Comparison of ENCODE assay signal across 18 cellular contexts in the genomic region with DNA sequence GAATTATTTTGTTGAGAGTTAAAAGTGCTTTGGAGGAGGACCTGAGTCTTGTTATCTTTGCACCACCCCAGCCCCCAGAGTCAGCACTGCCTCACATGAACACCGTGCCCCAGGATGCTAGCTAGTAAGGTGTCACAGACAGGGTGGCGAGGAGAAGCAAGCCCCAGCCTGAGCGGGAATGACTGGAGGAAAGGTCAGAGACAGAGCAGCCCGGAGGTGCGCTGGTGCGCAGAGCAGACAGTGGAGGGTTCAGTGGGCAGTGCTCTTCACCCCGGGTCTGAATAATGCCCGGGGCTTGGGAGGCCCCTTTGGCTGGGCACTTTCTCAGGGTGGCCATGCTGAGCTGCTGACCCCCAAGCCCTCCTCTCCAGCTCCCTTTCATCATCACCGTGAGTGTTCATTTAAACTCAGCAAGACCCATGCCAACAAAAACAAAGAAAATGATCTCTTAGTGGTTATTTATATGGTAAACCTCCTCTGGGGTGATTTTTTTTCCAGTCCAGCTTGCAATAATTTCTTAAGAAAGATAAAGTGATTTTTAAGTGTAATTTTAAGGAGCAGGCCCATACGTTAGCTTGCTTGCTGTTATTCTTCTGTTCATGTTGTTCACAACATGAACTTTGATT.
A peak's percentile ranks its signal among the peaks of the same experiment; 100 is the strongest.
DNase-seq lines count a peak whose midpoint lies in the region; ATAC-seq and TF ChIP-seq lines count a peak whose summit lies in the region.
"Had no signal": no experiment of that assay in that cellular context is flagged by ENCODE, and none has a peak within 500 bp of the region (broad histone marks: within the 10 kb centered on the region; RNA-seq: fewer than 3 reads in every experiment).

No MANE protein-coding gene starts in this region.

- no peak overlapping the region for H3K9ac ChIP-seq in mammary epithelial cell (ENCODE audit: insufficient read depth, low read length)
- H3K9ac ChIP-seq: parathyroid adenoma had no signal

- H3K27me3 Mint-ChIP-seq in MCF 10A (ENCODE audit: insufficient read depth, unreplicated experiment) (no peaks in the 10 kb centered on the region), Calu3 (ENCODE audit: unreplicated experiment) (no peaks in the 10 kb centered on the region)
- H3K27me3 Mint-ChIP-seq: CD4-positive, CD25-positive, alpha-beta regulatory T cell; stimulated activated naive B cell treated with anti-CD40 and anti-IgM and Interleukin-4, amounts not matched to agents 10 μg/mL and 1 μg/mL and 100 μg/mL, for 72 hours had no signal

- BruUV-seq in MCF 10A (replicated peaks; lab: Mats Ljungman, UMichigan) (no TSS peak), mammary epithelial cell (replicated peaks; lab: Mats Ljungman, UMichigan) (no TSS peak), Calu3 (replicated peaks; lab: Mats Ljungman, UMichigan) (no TSS peak)

- no peak overlapping the region for H3K4me2 ChIP-seq in mammary epithelial cell (ENCODE audit: insufficient read depth, low read depth, low read length)
- peak overlapping the region; percentile 20 for H3K4me2 ChIP-seq in osteoblast (ENCODE audit: insufficient read depth, low read length)
- H3K4me2 ChIP-seq: A549 had no signal

- H3K4me3 ChIP-seq in mammary epithelial cell (replicated peaks in 1 of 3; ENCODE audit: insufficient read depth in 1 of 3, low read depth in 2 of 3, low read length in 3 of 3) (no peak overlapping the region), epithelial cell of esophagus (ENCODE audit: low read length) (no peak overlapping the region), osteoblast (ENCODE audit: insufficient read depth, low read length) (no peak overlapping the region)
- H3K4me3 ChIP-seq: A549, coronary artery, heart right ventricle, upper lobe of left lung had no signal

- H3K9me3 ChIP-seq in mammary epithelial cell (replicated peaks; ENCODE audit: insufficient read depth, low read length) (no peaks in the 10 kb centered on the region), osteoblast (ENCODE audit: low read depth, low read length) (no peaks in the 10 kb centered on the region)
- H3K9me3 ChIP-seq: A549, heart right ventricle, upper lobe of left lung had no signal

- H3K27ac ChIP-seq in mammary epithelial cell (ENCODE audit: insufficient read depth, low read depth, low read length) (no peak overlapping the region), osteoblast (ENCODE audit: low read depth, low read length) (peak overlapping the region; percentile 57)
- H3K27ac ChIP-seq: A549, parathyroid adenoma, upper lobe of left lung had no signal

- H3K27ac Mint-ChIP-seq in MCF 10A (ENCODE audit: low read depth, unreplicated experiment), result no peak overlapping the region
- H3K27ac Mint-ChIP-seq in Calu3 (ENCODE audit: unreplicated experiment), result no peak overlapping the region
- H3K27ac Mint-ChIP-seq: activated T-helper 2 cell treated with anti-CD3 and anti-CD28 coated beads, Interferon-gamma antibody, Interleukin-2, Interleukin-4, amounts not matched to agents 10 μg/mL and 5 μg/mL and 100 μg/mL, durations not matched to agents 14 hours and 24 hours and 36 hours; stimulated activated naive B cell treated with anti-CD40 and anti-IgM and Interleukin-4, amounts not matched to agents 10 μg/mL and 1 μg/mL and 100 μg/mL, for 72 hours had no signal

- H2AFZ ChIP-seq in mammary epithelial cell (ENCODE audit: low read depth, low read length) (no peak overlapping the region), osteoblast (ENCODE audit: low read length) (no peak overlapping the region)
- H2AFZ ChIP-seq: parathyroid adenoma had no signal

- H3K9me3 Mint-ChIP-seq in MCF 10A (ENCODE audit: unreplicated experiment) (no peaks in the 10 kb centered on the region), Calu3 (ENCODE audit: low read depth, unreplicated experiment) (no peaks in the 10 kb centered on the region)
- H3K9me3 Mint-ChIP-seq: activated T-helper 2 cell treated with anti-CD3 and anti-CD28 coated beads, Interferon-gamma antibody, Interleukin-2, Interleukin-4, amounts not matched to agents 10 μg/mL and 5 μg/mL and 100 μg/mL, durations not matched to agents 14 hours and 24 hours and 36 hours; stimulated activated naive B cell treated with anti-CD40 and anti-IgM and Interleukin-4, amounts not matched to agents 10 μg/mL and 1 μg/mL and 100 μg/mL, for 72 hours had no signal

- ATAC-seq in HG02885 (IDR thresholded peaks at IDR 0.05; ENCODE audit: poor library complexity, unreplicated experiment), result no peak
- ATAC-seq in GM18519 (IDR thresholded peaks at IDR 0.05; ENCODE audit: low FRiP score, unreplicated experiment), result no peak
- ATAC-seq: A549; stimulated activated naive B cell treated with anti-CD40 and anti-IgM and Interleukin-4, amounts not matched to agents 10 μg/mL and 1 μg/mL and 100 μg/mL, for 72 hours had no signal

- intact Hi-C loops in MCF 10A (cut with micrococcal nuclease), result loop anchor here (5.0 kb wide), 1 partner anchor 141 kb away; no protein-coding TSS in a partner anchor
- intact Hi-C loops in mammary epithelial cell (cut with micrococcal nuclease), result no loop called here
- intact Hi-C loops in Calu3 (cut with micrococcal nuclease; ENCODE audit: unreplicated experiment), result no loop called here

- in situ Hi-C loops in mammary epithelial cell (cut with MboI; ENCODE audit: low sequenced_read_pairs in 2 of 2), result no loop called here

- DNase-seq in MCF 10A (ENCODE audit: unreplicated experiment), result peak; percentile 43
- no peak for DNase-seq in mammary epithelial cell
- peak; percentile 49 for DNase-seq in epithelial cell of esophagus (ENCODE audit: low read depth)
- DNase-seq in osteoblast (ENCODE audit: insufficient read length, low spot score, missing footprints), result peak; percentile 89
- DNase-seq in NCI-H345 (lab: John Stamatoyannopoulos, UW), result no peak
- no peak for DNase-seq in Calu3
- DNase-seq: CD4-positive, CD25-positive, alpha-beta regulatory T cell; heart right ventricle; NCI-H1105; stimulated activated CD4-positive, alpha-beta T cell treated with anti-CD3 and anti-CD28 coated beads, Interleukin-12 subunit alpha, Interleukin-12 subunit beta, amount 100 ng/mL, for 4 hours; stimulated activated naive B cell treated with anti-CD40 and anti-IgM and Interleukin-4, amounts not matched to agents 10 μg/mL and 1 μg/mL and 100 μg/mL, for 72 hours; upper lobe of left lung had no signal

- dilution Hi-C loops in mammary epithelial cell (cut with HindIII; ENCODE audit: low sequenced_read_pairs), result no loop called here

- H3K27me3 ChIP-seq in mammary epithelial cell (ENCODE audit: insufficient read depth, low read length) (no peaks in the 10 kb centered on the region), osteoblast (ENCODE audit: insufficient read depth, low read length) (no peaks in the 10 kb centered on the region)
- H3K27me3 ChIP-seq: heart right ventricle, upper lobe of left lung had no signal

- CTCF ChIA-PET in MCF 10A (lab: Yijun Ruan, JAX) (interaction anchor here (0.5 to 2.9 kb wide), 4 partner anchors 10 to 154 kb away, joined by 3 to 9 read pairs (median 3); no protein-coding TSS in a partner anchor), mammary epithelial cell (lab: Charles Lee; ENCODE audit: low non-redundant PET) (no interaction called here), Calu3 (lab: Charles Lee) (no interaction called here)

- no peaks in the 10 kb centered on the region for H4K20me1 ChIP-seq in mammary epithelial cell (ENCODE audit: insufficient read depth, low read length)
- no peaks in the 10 kb centered on the region for H4K20me1 ChIP-seq in osteoblast (ENCODE audit: insufficient read depth, low read length)

- no peaks in the 10 kb centered on the region for H3K36me3 ChIP-seq in mammary epithelial cell (ENCODE audit: insufficient read depth, low read length)
- H3K36me3 ChIP-seq in osteoblast (ENCODE audit: insufficient read depth, low read length), result peaks cover 3% of the 10 kb centered on the region
- H3K36me3 ChIP-seq: heart right ventricle, upper lobe of left lung had no signal

- TF ChIP-seq CTCF in MCF 10A (IDR thresholded peaks at IDR 0.05; ENCODE audit: unreplicated experiment) (no peak), mammary epithelial cell (conservative IDR thresholded peaks at IDR 0.05 in 1 of 2, IDR thresholded peaks at IDR 0.05 in 1 of 2; ENCODE audit: extremely low read depth in 1 of 2, insufficient read depth in 1 of 2, low read depth in 1 of 2, low read length in 2 of 2) (no peak), epithelial cell of esophagus (IDR thresholded peaks at IDR 0.05; ENCODE audit: insufficient read depth, low read depth, low read length, missing control alignments) (no peak), osteoblast (IDR thresholded peaks at IDR 0.05; ENCODE audit: extremely low read depth, low read depth, low read length) (no peak), Calu3 (IDR thresholded peaks at IDR 0.05; ENCODE audit: unreplicated experiment) (no peak)

- H3K79me2 ChIP-seq in mammary epithelial cell (ENCODE audit: insufficient read depth, low read length) (no peaks in the 10 kb centered on the region), osteoblast (ENCODE audit: insufficient read depth, low read length) (peaks cover 2% of the 10 kb centered on the region)

- 90% methylated on average over 8 of the region's 10 CpGs for WGBS in mammary epithelial cell (ENCODE audit: low coverage, missing lambda C conversion rate)

- H3K36me3 Mint-ChIP-seq in MCF 10A (ENCODE audit: insufficient read depth, unreplicated experiment) (peaks cover 20% of the 10 kb centered on the region), Calu3 (ENCODE audit: insufficient read depth, unreplicated experiment) (no peaks in the 10 kb centered on the region)

- peaks cover 25% of the 10 kb centered on the region for H3K4me1 Mint-ChIP-seq in MCF 10A (ENCODE audit: insufficient read depth, unreplicated experiment)
- H3K4me1 Mint-ChIP-seq in Calu3 (ENCODE audit: low read depth, unreplicated experiment), result no peaks in the 10 kb centered on the region

- H3K4me3 Mint-ChIP-seq in MCF 10A (ENCODE audit: unreplicated experiment), result no peak overlapping the region
- no peak overlapping the region for H3K4me3 Mint-ChIP-seq in Calu3 (ENCODE audit: low read depth, unreplicated experiment)
- H3K4me3 Mint-ChIP-seq: CD4-positive, CD25-positive, alpha-beta regulatory T cell; stimulated activated naive B cell treated with anti-CD40 and anti-IgM and Interleukin-4, amounts not matched to agents 10 μg/mL and 1 μg/mL and 100 μg/mL, for 72 hours had no signal

- POLR2A ChIA-PET in MCF 10A (lab: Yijun Ruan, JAX), result interaction anchor here (0.6 kb wide), 1 partner anchor 150 kb away, joined by 3 read pairs; no protein-coding TSS in a partner anchor

- H3K4me1 ChIP-seq in mammary epithelial cell (ENCODE audit: insufficient read depth, low read length), result peaks cover 20% of the 10 kb centered on the region
- H3K4me1 ChIP-seq in osteoblast (ENCODE audit: insufficient read depth, low read length), result peaks cover 39% of the 10 kb centered on the region
- H3K4me1 ChIP-seq: parathyroid adenoma, upper lobe of left lung had no signal

Comparison
In these comparisons a context has a peak if more than half of its experiments do, and no peak if none do; other contexts are left out.
1. DNase-seq: peak in MCF 10A (single experiment), epithelial cell of esophagus (single experiment) and osteoblast (single experiment); none in mammary epithelial cell (single experiment), NCI-H345 (single experiment) and Calu3 (single experiment).